Comparison of ENCODE assay signal across 8 cellular contexts in genomic region chr2:202377308-202377736, GRCh38. TPM values are rescaled to one million over a fixed set of nuclear protein-coding genes. Genes with fewer than 3 reads are reported as not detected.
DNase-seq lines count a peak whose midpoint lies in the region; ATAC-seq and TF ChIP-seq lines count a peak whose summit lies in the region.

No MANE protein-coding gene starts in this region.

- H3K4me1 Mint-ChIP-seq in endothelial cell (ENCODE audit: unreplicated experiment), result peaks cover 37% of the 10 kb centered on the region

- H3K4me1 ChIP-seq in tibial artery, result peaks cover 0 to 33% (median 22%) of the 10 kb centered on the region in 4 donors

- peak overlapping the region; percentile 100 for H3K4me3 Mint-ChIP-seq in endothelial cell (ENCODE audit: unreplicated experiment)

- no peaks in the 10 kb centered on the region; the same call in 1 of the 2 replicates for H3K36me3 ChIP-seq in WERI-Rb-1
- no peaks in the 10 kb centered on the region for H3K36me3 ChIP-seq in tibial artery

- peak; percentile 59 for DNase-seq in CD1c-positive myeloid dendritic cell (ENCODE audit: extremely low spot score)
- DNase-seq in HL-60 (ENCODE audit: low read depth in 1 of 2, low spot score in 1 of 2), result peak in 1 of 2 experiments; percentile 8
- peak; percentile 16 for DNase-seq in WERI-Rb-1
- DNase-seq in endothelial cell (ENCODE audit: low spot score), result peak; percentile 41
- DNase-seq in midbrain (lab: John Stamatoyannopoulos, UW), result peak; percentile 31
- peak; percentile 46 to 75 for DNase-seq in tibial artery

- intact Hi-C loops in tibial artery (cut with DNase I; ENCODE audit: low total_unique reads), result loop anchor here (5.0 to 10.0 kb wide), 2 partner anchors 103 to 345 kb away; partner anchors contain the start of gene FZD7

- H3K4me3 ChIP-seq in HL-60 (replicated peaks; ENCODE audit: insufficient read depth, low read length), result peak overlapping the region; percentile 90
- H3K4me3 ChIP-seq in WERI-Rb-1 (ENCODE audit: low read depth, low read length), result peak overlapping the region; percentile 93
- H3K4me3 ChIP-seq in tibial artery, result peak overlapping the region; percentile 87 to 98

- peaks cover 8% of the 10 kb centered on the region for H3K27me3 ChIP-seq in HL-60 (ENCODE audit: insufficient read depth, poor library complexity, severe bottlenecking)
- H3K27me3 ChIP-seq in WERI-Rb-1 (ENCODE audit: insufficient read depth, low read depth, severe bottlenecking), result no peaks in the 10 kb centered on the region
- H3K27me3 ChIP-seq in tibial artery, result no peaks in the 10 kb centered on the region

- peaks cover 24% of the 10 kb centered on the region for H3K27me3 Mint-ChIP-seq in endothelial cell (ENCODE audit: unreplicated experiment)

- TF ChIP-seq CTCF in HL-60 (IDR thresholded peaks at IDR 0.05; ENCODE audit: insufficient read depth, low read length), result no peak
- no peak for TF ChIP-seq CTCF in WERI-Rb-1 (IDR thresholded peaks at IDR 0.05; ENCODE audit: low read depth, low read length)
- no peak for TF ChIP-seq CTCF in endothelial cell (IDR thresholded peaks at IDR 0.05; ENCODE audit: unreplicated experiment)
- TF ChIP-seq CTCF in tibial artery (IDR thresholded peaks at IDR 0.05), result no peak

- H3K9me3 ChIP-seq in WERI-Rb-1 (ENCODE audit: severe bottlenecking), result no peaks in the 10 kb centered on the region
- no peaks in the 10 kb centered on the region for H3K9me3 ChIP-seq in tibial artery

- peak overlapping the region; percentile 92 for H3K27ac Mint-ChIP-seq in endothelial cell (ENCODE audit: unreplicated experiment)

- no peaks in the 10 kb centered on the region for H3K9me3 Mint-ChIP-seq in endothelial cell (ENCODE audit: unreplicated experiment)

- H3K36me3 Mint-ChIP-seq in endothelial cell (ENCODE audit: low read depth, unreplicated experiment), result peaks cover 30% of the 10 kb centered on the region

- H3K27ac ChIP-seq in HL-60 (replicated peaks) (no peak overlapping the region), WERI-Rb-1 (peak overlapping the region; percentile 90), tibial artery (peak overlapping the region; percentile 96 to 97)

- no peak for ATAC-seq in GM18498 (IDR thresholded peaks at IDR 0.05; ENCODE audit: unreplicated experiment)
- ATAC-seq in GM18517 (IDR thresholded peaks at IDR 0.05; ENCODE audit: unreplicated experiment), result no peak

RNA-seq across cellular contexts. Expression of gene BMPR2, which starts 1.2 kb away (rescaled TPM):
- total RNA-seq in endothelial cell (ENCODE audit: unreplicated experiment), result 88.9 TPM
